Comparison of ENCODE assay signal across 17 cellular contexts in genomic region chr1:240100351-240100750, GRCh38. TPM values are rescaled to one million over a fixed set of nuclear protein-coding genes. Genes with fewer than 3 reads are reported as not detected.
DNase-seq lines count a peak whose midpoint lies in the region; ATAC-seq and TF ChIP-seq lines count a peak whose summit lies in the region.
"Had no signal": no experiment of that assay in that cellular context is flagged by ENCODE, and none has a peak within 500 bp of the region (broad histone marks: within the 10 kb centered on the region; RNA-seq: fewer than 3 reads in every experiment).

No MANE protein-coding gene starts in this region.

- WGBS in lower leg skin, 2 donors: 59 to 62% methylated on average over 1 of the region's 1 CpG

- no peaks in the 10 kb centered on the region for H3K9me3 ChIP-seq in adipocyte (ENCODE audit: control insufficient read depth, low read length)
- no peaks in the 10 kb centered on the region for H3K9me3 ChIP-seq in effector memory CD4-positive, alpha-beta T cell (ENCODE audit: control insufficient read depth, low read length)

- H3K27ac ChIP-seq in temporal lobe (ENCODE audit: low read depth, low read length): peak overlapping the region; percentile 74
- H3K27ac ChIP-seq in effector memory CD4-positive, alpha-beta T cell (ENCODE audit: insufficient read depth, low read length, poor library complexity, severe bottlenecking): no peak overlapping the region
- H3K27ac ChIP-seq: RWPE1 had no signal

- H3K4me3 ChIP-seq in adipocyte (ENCODE audit: low read length) (no peak overlapping the region), lower leg skin (ENCODE audit: low read depth, poor library complexity, severe bottlenecking) (no peak overlapping the region)
- H3K4me3 ChIP-seq in effector memory CD4-positive, alpha-beta T cell (ENCODE audit: insufficient read depth, low read depth, low read length, poor library complexity, severe bottlenecking): no peak overlapping the region

- ATAC-seq in GM18519 (IDR thresholded peaks at IDR 0.05; ENCODE audit: low FRiP score, unreplicated experiment): no peak
- ATAC-seq: activated CD8-positive, alpha-beta T cell treated with anti-CD3 and anti-CD28 coated beads, Interleukin-2, amount 10 ng/mL, durations not matched to agents 7 days and 5 days; activated T-cell treated with anti-CD3 and anti-CD28 coated beads, Interleukin-2, amount 50 U/mL, for 72 hours; HCT116; left ventricle myocardium superior had no signal

- H3K9ac ChIP-seq in adipocyte (ENCODE audit: low read length): no peak overlapping the region

- DNase-seq in ELR (ENCODE audit: low read depth): peak; percentile 84
- DNase-seq in adipocyte (ENCODE audit: low read depth): peak; percentile 59
- DNase-seq in hepatic stellate cell (ENCODE audit: low spot score): peak; percentile 74
- DNase-seq in HuH-7 (ENCODE audit: low spot score): no peak
- DNase-seq in effector memory CD4-positive, alpha-beta T cell: no peak
- DNase-seq in lower leg skin (ENCODE audit: low spot score in 2 of 2): no peak
- DNase-seq: activated CD8-positive, alpha-beta T cell treated with anti-CD3 and anti-CD28 coated beads, Interleukin-2, amount 10 ng/mL, durations not matched to agents 7 days and 5 days; activated naive CD8-positive, alpha-beta T cell treated with anti-CD3 and anti-CD28 coated beads for 36 hours; activated T-cell treated with anti-CD3 and anti-CD28 coated beads, Interleukin-2, amount 50 U/mL, for 72 hours; left ventricle myocardium superior; NCI-H1694; NCI-H446 had no signal

- H3K27me3 ChIP-seq in adipocyte (replicated peaks; ENCODE audit: control insufficient read depth, insufficient read depth, low read length): no peaks in the 10 kb centered on the region
- H3K27me3 ChIP-seq in effector memory CD4-positive, alpha-beta T cell (replicated peaks; ENCODE audit: control insufficient read depth, insufficient read depth, low read length, poor library complexity, severe bottlenecking): peaks cover 3% of the 10 kb centered on the region

- H3K4me1 ChIP-seq in adipocyte (ENCODE audit: control insufficient read depth, insufficient read depth, low read length): peaks cover 16% of the 10 kb centered on the region
- no peaks in the 10 kb centered on the region for H3K4me1 ChIP-seq in effector memory CD4-positive, alpha-beta T cell (ENCODE audit: control insufficient read depth, insufficient read depth, low read length, poor library complexity, severe bottlenecking)

- no peaks in the 10 kb centered on the region for H3K36me3 ChIP-seq in adipocyte (ENCODE audit: control insufficient read depth, insufficient read depth, low read length, severe bottlenecking)
- no peaks in the 10 kb centered on the region for H3K36me3 ChIP-seq in effector memory CD4-positive, alpha-beta T cell (ENCODE audit: control insufficient read depth, insufficient read depth, low read length)

- TF ChIP-seq CTCF in lower leg skin (IDR thresholded peaks at IDR 0.05): no peak

- intact Hi-C loops in lower leg skin (cut with DNase I; ENCODE audit: low total_unique reads): no loop called here

- TF ChIP-seq POLR2A in lower leg skin (IDR thresholded peaks at IDR 0.05): no peak

RNA-seq across cellular contexts. Expression of gene FMN2, which starts 8.7 kb away (rescaled TPM):
- total RNA-seq in temporal lobe (64.4 TPM), lower leg skin (1 to 10 TPM in 1 of 4 donors, under 1 TPM in 2, not detected in 1; 0.46 to 1.4 (median 0.49) TPM)
- total RNA-seq: activated CD8-positive, alpha-beta T cell treated with anti-CD3 and anti-CD28 coated beads, Interleukin-2, amount 10 ng/mL, durations not matched to agents 7 days and 5 days; activated naive CD8-positive, alpha-beta T cell treated with anti-CD3 and anti-CD28 coated beads for 36 hours; activated T-cell treated with anti-CD3 and anti-CD28 coated beads, Interleukin-2, amount 50 U/mL, for 72 hours; left ventricle myocardium superior; T-helper 1 cell treated with Interleukin-12 subunit alpha and Interleukin-12 subunit beta and Interleukin-4 antibody, amounts not matched to agents 30 ng/mL and 1 ng/mL, for 36 hours had no signal

Comparison
In these comparisons a context has a peak if more than half of its experiments do, and no peak if none do; other contexts are left out.
1. DNase-seq: peak in ELR (single experiment), adipocyte (single experiment) and hepatic stellate cell (single experiment); none in HuH-7 (single experiment), effector memory CD4-positive, alpha-beta T cell (0 of 3) and lower leg skin (0 of 2).
2. RNA of gene FMN2, which starts 8.7 kb away (total RNA-seq): 64.4 TPM in temporal lobe (single experiment); 0.46 to 1.4 TPM in lower leg skin; every median in the first group is over 10 times any median in the second.